ENCODE assay signal across 17 cellular contexts in the genomic region with DNA sequence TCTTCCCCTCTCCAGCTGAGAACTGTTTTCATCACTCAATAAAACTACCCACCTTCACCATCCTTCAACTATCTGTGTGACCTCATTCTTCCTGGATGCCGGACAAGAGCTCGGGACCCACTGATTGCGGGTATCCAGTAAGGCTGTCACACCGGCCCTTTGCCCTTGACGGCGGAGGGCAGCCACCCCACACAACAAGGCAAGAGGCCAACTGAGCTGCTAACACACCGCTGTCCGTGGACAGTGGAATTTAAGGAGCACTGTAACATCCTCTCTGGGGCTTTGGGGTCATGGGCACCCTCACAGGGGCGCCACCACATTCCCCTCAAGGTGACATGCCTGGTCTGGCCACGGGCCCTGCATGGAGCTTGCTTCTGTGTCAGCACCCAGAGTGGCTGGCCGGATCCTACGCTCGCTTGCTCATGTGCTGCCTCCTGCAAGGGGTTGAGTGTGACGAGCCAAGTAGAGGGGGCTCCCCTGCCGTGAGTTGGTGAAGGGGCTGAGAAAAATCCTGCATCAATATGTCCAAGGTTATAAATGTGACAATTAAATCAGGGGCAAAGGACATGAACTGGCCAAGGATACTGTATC. TPM values are rescaled to one million over a fixed set of nuclear protein-coding genes. Genes with fewer than 3 reads are reported as not detected.
DNase-seq lines count a peak whose midpoint lies in the region; ATAC-seq and TF ChIP-seq lines count a peak whose summit lies in the region.
"Had no signal": no experiment of that assay in that cellular context is flagged by ENCODE, and none has a peak within 500 bp of the region (broad histone marks: within the 10 kb centered on the region; RNA-seq: fewer than 3 reads in every experiment).

No MANE protein-coding gene starts in this region.

- H3K23ac ChIP-seq in IMR-90 (ENCODE audit: low read depth, low read length) (no peak overlapping the region), neuronal stem cell (ENCODE audit: low read depth, low read length, poor library complexity) (no peak overlapping the region)

- no peak overlapping the region for H2AK9ac ChIP-seq in IMR-90 (replicated peaks; ENCODE audit: low read depth, low read length, poor library complexity)

- dilution Hi-C loops in IMR-90 (cut with HindIII; ENCODE audit: low sequenced_read_pairs, unreplicated experiment), result no loop called here

- CTCF ChIA-PET in IMR-90 (lab: Yijun Ruan, JAX), result interaction anchor here (0.6 kb wide), 2 partner anchors 37 to 136 kb away, joined by 3 to 4 read pairs; no protein-coding TSS in a partner anchor

- H3K79me1 ChIP-seq in IMR-90 (ENCODE audit: low read depth in 1 of 2, low read length in 2 of 2), result peaks cover 16 to 43% of the 10 kb centered on the region in 2 experiments; a peak in 3 of 4 replicates
- H3K79me1 ChIP-seq in neuronal stem cell (ENCODE audit: low read depth, low read length), result no peaks in the 10 kb centered on the region

- H3K4me3 ChIP-seq in IMR-90 (ENCODE audit: insufficient read depth, low read depth, low read length) (no peak overlapping the region), neuronal stem cell (ENCODE audit: low read length in 2 of 2) (no peak overlapping the region)
- H3K4me3 ChIP-seq: GM12878 had no signal

- TF ChIP-seq CTCF in IMR-90 (conservative IDR thresholded peaks at IDR 0.05; ENCODE audit: low read depth, low read length), result no peak

- H3K4ac ChIP-seq in IMR-90 (ENCODE audit: low read depth, low read length) (no peak overlapping the region), neuronal stem cell (ENCODE audit: low read length) (no peak overlapping the region)

- no peak overlapping the region for H2BK120ac ChIP-seq in IMR-90 (ENCODE audit: low read depth, low read length)
- H2BK120ac ChIP-seq in neuronal stem cell (ENCODE audit: low read depth, low read length), result no peak overlapping the region

- H3K27ac ChIP-seq in IMR-90 (ENCODE audit: insufficient read depth, low read length), result no peak overlapping the region
- H3K27ac ChIP-seq in neuronal stem cell (replicated peaks; ENCODE audit: low read length), result no peak overlapping the region

- no peak overlapping the region for H4K8ac ChIP-seq in IMR-90 (ENCODE audit: low read depth in 2 of 2, low read length in 2 of 2)
- peak overlapping the region; percentile 17 for H4K8ac ChIP-seq in neuronal stem cell (ENCODE audit: low read depth, low read length)

- H2BK5ac ChIP-seq in IMR-90 (ENCODE audit: low read depth, low read length, poor library complexity, severe bottlenecking) (peak overlapping the region; percentile 26), neuronal stem cell (ENCODE audit: low read length) (peak overlapping the region; percentile 53)

- intact Hi-C loops in IMR-90 (cut with micrococcal nuclease) (no loop called here), cardiac septum (cut with DNase I) (no loop called here), left ventricle myocardium superior (cut with micrococcal nuclease) (no loop called here)

- POLR2A ChIA-PET in IMR-90 (lab: Charles Lee; ENCODE audit: unreplicated experiment), result no interaction called here

- H3K4me1 ChIP-seq in IMR-90 (ENCODE audit: control insufficient read depth, insufficient read depth, low read length) (peaks cover 2% of the 10 kb centered on the region; the same call in 1 of the 2 replicates), neuronal stem cell (ENCODE audit: control insufficient read depth in 2 of 2, insufficient read depth in 1 of 2, low read depth in 1 of 2, low read length in 2 of 2) (no peaks in the 10 kb centered on the region)

- H2AFZ ChIP-seq in IMR-90 (replicated peaks; ENCODE audit: low read length, poor library complexity), result no peak overlapping the region
- no peak overlapping the region for H2AFZ ChIP-seq in neuronal stem cell (ENCODE audit: low read length)

- TF ChIP-seq RAD21 in IMR-90 (IDR thresholded peaks at IDR 0.05; ENCODE audit: low read length), result no peak

- in situ Hi-C loops in IMR-90 (cut with MboI; ENCODE audit: low sequenced_read_pairs), result no loop called here

- H2BK15ac ChIP-seq in IMR-90 (ENCODE audit: low read depth, low read length) (no peak overlapping the region), neuronal stem cell (ENCODE audit: low read length) (no peak overlapping the region)

- H3K4me2 ChIP-seq in IMR-90 (ENCODE audit: low read depth, low read length) (no peak overlapping the region), neuronal stem cell (ENCODE audit: insufficient read depth, low read length, poor library complexity, severe bottlenecking) (no peak overlapping the region)

- H4K91ac ChIP-seq in IMR-90 (ENCODE audit: insufficient read depth, low read depth, low read length) (no peak overlapping the region), neuronal stem cell (ENCODE audit: low read depth, low read length, poor library complexity) (no peak overlapping the region)

- H4K20me1 ChIP-seq in IMR-90 (ENCODE audit: insufficient read depth, low read length), result no peaks in the 10 kb centered on the region

- DNase-seq in IMR-90 (no peak), cardiac septum (ENCODE audit: low spot score) (peak; percentile 85), left ventricle myocardium superior (peak; percentile 77), neuronal stem cell (ENCODE audit: low spot score) (no peak), AG08395 (ENCODE audit: low spot score) (no peak), NCI-H2227 (lab: John Stamatoyannopoulos, UW; ENCODE audit: unreplicated experiment) (no peak), NCI-H1417 (lab: John Stamatoyannopoulos, UW) (no peak)
- DNase-seq: 8988T; C1 segment of cervical spinal cord; Calu3; CD4-positive, alpha-beta T cell; DMS 273 treated with DMSO at 0.1 percent for 48 hours; HCEC 1CT; HFFc6 had no signal

- H2AK5ac ChIP-seq in IMR-90 (ENCODE audit: low read depth, low read length) (no peak overlapping the region), neuronal stem cell (ENCODE audit: low read depth, low read length) (peak overlapping the region; percentile 63)

- WGBS in IMR-90 (ENCODE audit: extremely low coverage in 2 of 2, insufficient read length in 1 of 2), 2 experiments, result 100% methylated on average over 6 of the region's 15 CpGs; no CpG with 5 or more reads in 1 of the 2 experiments
- WGBS in neuronal stem cell (ENCODE audit: extremely low coverage in 2 of 2, insufficient read length in 2 of 2, insufficient replicate concordance in 1 of 2), 2 donors, result no CpG with 5 or more reads among the region's 15 CpGs

- no peak overlapping the region for H2BK20ac ChIP-seq in IMR-90 (ENCODE audit: low read depth, low read length)

- no peaks in the 10 kb centered on the region for H3K27me3 ChIP-seq in IMR-90 (ENCODE audit: control insufficient read depth, insufficient read depth, low read length)
- no peaks in the 10 kb centered on the region for H3K27me3 ChIP-seq in neuronal stem cell (ENCODE audit: control insufficient read depth in 3 of 3, insufficient read depth in 3 of 3, low read depth in 1 of 3, low read length in 3 of 3)

- ATAC-seq in IMR-90 (ENCODE audit: low read depth), result no peak
- ATAC-seq in left ventricle myocardium superior, result peak; percentile 91
- ATAC-seq in GM21447 (IDR thresholded peaks at IDR 0.05; ENCODE audit: unreplicated experiment), result no peak
- ATAC-seq: GM12878 had no signal

- BruUV-seq in IMR-90 (replicated peaks; lab: Mats Ljungman, UMichigan), result no TSS peak

- H3K9me3 ChIP-seq in IMR-90 (ENCODE audit: control insufficient read depth, insufficient read depth, low read length) (no peaks in the 10 kb centered on the region), neuronal stem cell (replicated peaks in 1 of 2; ENCODE audit: control insufficient read depth in 2 of 2, insufficient read depth in 1 of 2, low read depth in 1 of 2, low read length in 2 of 2) (peaks cover 1 to 13% of the 10 kb centered on the region in 2 donors)

- H4K5ac ChIP-seq in IMR-90 (ENCODE audit: low read depth, low read length), result no peak overlapping the region

- H3K36me3 ChIP-seq in IMR-90 (ENCODE audit: control insufficient read depth, insufficient read depth, low read length), result no peaks in the 10 kb centered on the region; the same call in 1 of the 2 replicates
- H3K36me3 ChIP-seq in neuronal stem cell (replicated peaks in 1 of 2; ENCODE audit: control insufficient read depth in 2 of 2, insufficient read depth in 2 of 2, low read length in 2 of 2), result peaks cover 2 to 40% of the 10 kb centered on the region in 2 donors

- peak overlapping the region; percentile 10 for H2BK12ac ChIP-seq in neuronal stem cell (ENCODE audit: low read length)

- no peak overlapping the region for H3K56ac ChIP-seq in IMR-90 (ENCODE audit: extremely low read depth, insufficient read depth, low read length)

- TF ChIP-seq POLR2A in IMR-90 (IDR thresholded peaks at IDR 0.05; ENCODE audit: low read depth, low read length), result no peak

- peaks cover 7% of the 10 kb centered on the region; the same call in 1 of the 2 replicates for H3K9me1 ChIP-seq in IMR-90 (ENCODE audit: insufficient read depth, low read length)

- H3K18ac ChIP-seq in IMR-90 (ENCODE audit: low read depth, low read length) (no peak overlapping the region; the same call in 1 of the 2 replicates), neuronal stem cell (ENCODE audit: low read length) (peak overlapping the region; percentile 80)

- H3K9ac ChIP-seq in IMR-90 (ENCODE audit: low read depth, low read length), result no peak overlapping the region
- no peak overlapping the region for H3K9ac ChIP-seq in neuronal stem cell (ENCODE audit: low read depth, low read length, poor library complexity)

- H3K14ac ChIP-seq in IMR-90 (replicated peaks; ENCODE audit: low read depth, low read length) (no peak overlapping the region), neuronal stem cell (ENCODE audit: low read length) (peak overlapping the region; percentile 71)

TF ChIP-seq in IMR-90, 13 proteins besides CTCF, POLR2A, EP300 and RAD21 (continues in another document):
- TF ChIP-seq BHLHE40 (IDR thresholded peaks at IDR 0.05; ENCODE audit: low read depth, low read length) (no peak), CEBPB (IDR thresholded peaks at IDR 0.05; ENCODE audit: low read depth, low read length) (no peak), RFX5 (IDR thresholded peaks at IDR 0.05; ENCODE audit: low read depth, low read length) (no peak), SMC3 (IDR thresholded peaks at IDR 0.05; ENCODE audit: low read depth, low read length) (no peak), MXI1 (IDR thresholded peaks at IDR 0.05; ENCODE audit: borderline replicate concordance, low read depth, low read length) (no peak), FOS (IDR thresholded peaks at IDR 0.05; ENCODE audit: low read depth, low read length) (no peak), CHD1 (IDR thresholded peaks at IDR 0.05; ENCODE audit: low read depth, low read length) (no peak)

RNA-seq across cellular contexts. Expression of a gene that starts 31.4 kb away (rescaled TPM):
- total RNA-seq in IMR-90 (2012; rRNA removed) (24.7 and 25.3 TPM in 2 replicates), cardiac septum (68.9 TPM), left ventricle myocardium superior (54.3 TPM)
- polyA plus RNA-seq in IMR-90 (2012; rRNA removed), result 35.1 and 36.1 TPM in 2 replicates
- polyA plus RNA-seq in IMR-90 (2012; cell fraction: cytosol; rRNA removed), result 37.5 and 38.6 TPM in 2 replicates
- 7.4 and 12.0 TPM in 2 replicates for polyA plus RNA-seq in IMR-90 (2012; cell fraction: nucleus; rRNA removed; ENCODE audit: low replicate concordance)
- 6.2 TPM for polyA plus RNA-seq in neuronal stem cell (2013, experiment 1 of 2)
- 6.3 TPM for polyA plus RNA-seq in neuronal stem cell (2013, experiment 2 of 2)
- total RNA-seq: B cell; Calu3; CD4-positive, alpha-beta T cell had no signal

Comparison
In these comparisons a context has a peak if more than half of its experiments do, and no peak if none do; other contexts are left out.
1. DNase-seq: peak in cardiac septum (single experiment) and left ventricle myocardium superior (single experiment); none in IMR-90 (single experiment), neuronal stem cell (single experiment), AG08395 (single experiment), NCI-H2227 (single experiment) and NCI-H1417 (0 of 3).